In the genomic region with DNA sequence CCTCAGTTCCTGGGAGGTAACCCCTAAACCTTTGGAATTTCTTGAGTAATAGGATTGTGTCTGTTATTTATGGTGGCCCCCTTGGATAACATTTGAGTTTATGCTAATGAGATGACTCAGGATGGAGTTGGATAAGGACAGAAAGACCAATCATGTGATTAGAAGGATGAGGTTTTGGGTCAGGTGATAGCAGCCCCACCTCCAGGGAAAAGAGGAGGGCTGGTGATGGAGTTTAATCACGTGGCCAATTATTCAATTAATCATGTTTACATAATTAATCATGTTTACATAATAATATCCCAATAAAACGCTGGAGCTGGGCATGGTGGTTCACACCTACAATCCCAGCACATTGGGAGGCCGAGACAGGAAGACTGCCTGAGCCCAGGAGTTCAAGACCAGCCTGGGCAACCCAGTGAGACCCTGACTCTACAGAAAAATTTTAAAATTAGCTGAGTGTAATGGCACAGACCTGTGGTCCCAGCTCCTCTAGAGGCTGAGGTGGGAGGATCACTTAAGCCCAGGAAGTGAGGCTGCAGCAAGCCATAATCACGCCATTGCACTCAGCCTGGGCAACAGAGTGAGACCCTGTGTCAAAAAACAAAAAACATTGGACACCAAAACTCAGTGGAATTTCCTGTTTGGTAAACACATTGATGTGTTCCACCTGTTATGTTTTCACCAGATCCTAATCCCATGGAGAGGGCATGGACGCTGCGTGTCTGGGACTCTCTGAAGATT, we compare ENCODE assay signal across 18 cellular contexts.
"Had no signal": no experiment of that assay in that cellular context is flagged by ENCODE, and none has a peak within 500 bp of the region (broad histone marks: within the 10 kb centered on the region; RNA-seq: fewer than 3 reads in every experiment).

No MANE protein-coding gene starts in this region.

- H3K27ac ChIP-seq: esophagus squamous epithelium, foreskin keratinocyte, hepatocyte, left ventricle myocardium inferior, lower lobe of right lung, right atrium auricular region, stomach, thoracic aorta, transverse colon had no signal

- DNase-seq: dermis blood vessel endothelial cell; esophagus squamous epithelium; foreskin keratinocyte; head of caudate nucleus; kidney; left cardiac atrium; left ventricle myocardium inferior; lower lobe of right lung; natural killer cell; small intestine; stimulated activated CD4-positive, alpha-beta T cell treated with anti-CD3 and anti-CD28 coated beads, Interleukin-12 subunit alpha, Interleukin-12 subunit beta, amount 100 ng/mL, for 4 hours; stimulated activated naive CD4-positive, alpha-beta T cell; stomach; substantia nigra; transverse colon had no signal
